ENCODE assay signal across 9 cellular contexts in genomic region chr2:122748552-122749011, GRCh38.
DNase-seq lines count a peak whose midpoint lies in the region; ATAC-seq and TF ChIP-seq lines count a peak whose summit lies in the region.
"Had no signal": no experiment of that assay in that cellular context is flagged by ENCODE, and none has a peak within 500 bp of the region (broad histone marks: within the 10 kb centered on the region; RNA-seq: fewer than 3 reads in every experiment).

No MANE protein-coding gene starts in this region.

- H3K36me3 ChIP-seq in OCI-LY3 (replicated peaks; ENCODE audit: low read depth, low read length), result no peaks in the 10 kb centered on the region
- H3K36me3 ChIP-seq: esophagus muscularis mucosa had no signal

- H2AFZ ChIP-seq in OCI-LY3 (ENCODE audit: low read depth, low read length), result no peak overlapping the region

- DNase-seq in epithelial cell of esophagus (ENCODE audit: low read depth) (peak; percentile 77), progenitor cell of endocrine pancreas (ENCODE audit: low spot score, unreplicated experiment) (no peak), RKO (ENCODE audit: low spot score) (no peak), cerebellar cortex (ENCODE audit: low spot score) (no peak), HEK293T (ENCODE audit: extremely low spot score) (no peak)

- H3K9me3 Mint-ChIP-seq in progenitor cell of endocrine pancreas (ENCODE audit: low read depth), result peaks cover 4% of the 10 kb centered on the region

- peaks cover 18% of the 10 kb centered on the region for H3K4me1 Mint-ChIP-seq in progenitor cell of endocrine pancreas (ENCODE audit: low read depth)

- peak; percentile 45 for ATAC-seq in GM18868 (IDR thresholded peaks at IDR 0.05; ENCODE audit: unreplicated experiment)
- ATAC-seq: activated naive CD4-positive, alpha-beta T cell treated with anti-CD3 and anti-CD28 coated beads, Interleukin-2, amount 50 U/mL, for 72 hours had no signal

- H3K4me1 ChIP-seq in OCI-LY3 (ENCODE audit: low read length), result peaks cover 26% of the 10 kb centered on the region
- H3K4me1 ChIP-seq: esophagus muscularis mucosa had no signal

- TF ChIP-seq CTCF in OCI-LY3 (IDR thresholded peaks at IDR 0.05; ENCODE audit: low read depth, low read length), result peak; percentile 26
- TF ChIP-seq CTCF in epithelial cell of esophagus (IDR thresholded peaks at IDR 0.05; ENCODE audit: insufficient read depth, low read depth, low read length, missing control alignments), result no peak
- no peak for TF ChIP-seq CTCF in progenitor cell of endocrine pancreas (IDR thresholded peaks at IDR 0.05; ENCODE audit: unreplicated experiment)

- H3K4me3 ChIP-seq in OCI-LY3 (ENCODE audit: low read length) (no peak overlapping the region), epithelial cell of esophagus (ENCODE audit: low read length) (no peak overlapping the region)
- H3K4me3 ChIP-seq: esophagus muscularis mucosa had no signal

- no peaks in the 10 kb centered on the region for H3K27me3 ChIP-seq in OCI-LY3 (ENCODE audit: low read depth, low read length)
- H3K27me3 ChIP-seq: esophagus muscularis mucosa had no signal

- POLR2A ChIA-PET in HEK293T (lab: Yijun Ruan, JAX), result no interaction called here

- H3K9me3 ChIP-seq in OCI-LY3 (ENCODE audit: insufficient read depth, low read length), result no peaks in the 10 kb centered on the region
- H3K9me3 ChIP-seq: esophagus muscularis mucosa had no signal

- no peak overlapping the region for H3K4me2 ChIP-seq in OCI-LY3 (ENCODE audit: low read length)

- CTCF ChIA-PET in HEK293T (lab: Yijun Ruan, JAX), result no interaction called here

- no peak overlapping the region for H3K4me3 Mint-ChIP-seq in progenitor cell of endocrine pancreas (ENCODE audit: low read depth)

- H3K79me2 ChIP-seq in OCI-LY3 (ENCODE audit: low read length), result no peaks in the 10 kb centered on the region

- H4K20me1 ChIP-seq in OCI-LY3 (ENCODE audit: insufficient read depth, low read length), result no peaks in the 10 kb centered on the region

- no peak overlapping the region for H3K9ac ChIP-seq in OCI-LY3 (ENCODE audit: low read length)

- H3K27ac ChIP-seq in OCI-LY3 (ENCODE audit: low read length), result no peak overlapping the region
- H3K27ac ChIP-seq: esophagus muscularis mucosa had no signal

- no peaks in the 10 kb centered on the region for H3K27me3 Mint-ChIP-seq in progenitor cell of endocrine pancreas

- H3K27ac Mint-ChIP-seq in progenitor cell of endocrine pancreas, result peak overlapping the region; percentile 10
- H3K27ac Mint-ChIP-seq: activated naive CD4-positive, alpha-beta T cell treated with anti-CD3 and anti-CD28 coated beads, Interleukin-2, amount 50 U/mL, for 72 hours had no signal

- no peaks in the 10 kb centered on the region for H3K36me3 Mint-ChIP-seq in progenitor cell of endocrine pancreas (ENCODE audit: insufficient read depth)
- H3K36me3 Mint-ChIP-seq: activated naive CD4-positive, alpha-beta T cell treated with anti-CD3 and anti-CD28 coated beads, Interleukin-2, amount 50 U/mL, for 72 hours had no signal

TF ChIP-seq in HEK293T, 16 proteins besides CTCF, POLR2A, EP300 and RAD21:
- TF ChIP-seq FOXM1 (IDR thresholded peaks at IDR 0.05; ENCODE audit: borderline replicate concordance), result no peak
- TF ChIP-seq ELF4 (IDR thresholded peaks at IDR 0.05), result no peak
- no peak for TF ChIP-seq SP1 (IDR thresholded peaks at IDR 0.05)
- TF ChIP-seq CTBP1 (IDR thresholded peaks at IDR 0.05; ENCODE audit: borderline replicate concordance), result no peak
- TF ChIP-seq, protein P1, sequence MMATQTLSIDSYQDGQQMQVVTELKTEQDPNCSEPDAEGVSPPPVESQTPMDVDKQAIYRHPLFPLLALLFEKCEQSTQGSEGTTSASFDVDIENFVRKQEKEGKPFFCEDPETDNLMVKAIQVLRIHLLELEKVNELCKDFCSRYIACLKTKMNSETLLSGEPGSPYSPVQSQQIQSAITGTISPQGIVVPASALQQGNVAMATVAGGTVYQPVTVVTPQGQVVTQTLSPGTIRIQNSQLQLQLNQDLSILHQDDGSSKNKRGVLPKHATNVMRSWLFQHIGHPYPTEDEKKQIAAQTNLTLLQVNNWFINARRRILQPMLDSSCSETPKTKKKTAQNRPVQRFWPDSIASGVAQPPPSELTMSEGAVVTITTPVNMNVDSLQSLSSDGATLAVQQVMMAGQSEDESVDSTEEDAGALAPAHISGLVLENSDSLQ (IDR thresholded peaks at IDR 0.05), result no peak
- TF ChIP-seq TARDBP (IDR thresholded peaks at IDR 0.05), result no peak
- no peak for TF ChIP-seq L3MBTL2 (conservative IDR thresholded peaks at IDR 0.05)
- TF ChIP-seq LEF1 (IDR thresholded peaks at IDR 0.05; ENCODE audit: borderline replicate concordance), result no peak
- no peak for TF ChIP-seq NFRKB (IDR thresholded peaks at IDR 0.05)
- TF ChIP-seq BHLHE40 (IDR thresholded peaks at IDR 0.05; ENCODE audit: borderline replicate concordance), result no peak
- TF ChIP-seq ARNT (IDR thresholded peaks at IDR 0.05), result no peak
- TF ChIP-seq SUZ12 (IDR thresholded peaks at IDR 0.05), result no peak
- TF ChIP-seq FOXK2 (IDR thresholded peaks at IDR 0.05), result no peak
- TF ChIP-seq FOXA1 (IDR thresholded peaks at IDR 0.05), result no peak
- TF ChIP-seq ZNF384 (IDR thresholded peaks at IDR 0.05), result no peak
- TF ChIP-seq HDGF (IDR thresholded peaks at IDR 0.05; ENCODE audit: borderline replicate concordance), result no peak
